In genomic region chr12:1989111-1989510, GRCh38 we compare ENCODE assay signal across 6 cellular contexts.
"Had no signal": no experiment of that assay in that cellular context is flagged by ENCODE, and none has a peak within 500 bp of the region (broad histone marks: within the 10 kb centered on the region; RNA-seq: fewer than 3 reads in every experiment).

No MANE protein-coding gene starts in this region.

- H3K4me3 ChIP-seq: K562 had no signal

- H3K4me3 Mint-ChIP-seq: HFFc6 had no signal

- DNase-seq: GOT3, H7, HCEC 1CT, HFFc6, IMR-90 had no signal

- H3K27ac Mint-ChIP-seq: HFFc6 had no signal

- ATAC-seq: K562 had no signal
